Comparison of ENCODE assay signal across 1 cellular context in the genomic region with DNA sequence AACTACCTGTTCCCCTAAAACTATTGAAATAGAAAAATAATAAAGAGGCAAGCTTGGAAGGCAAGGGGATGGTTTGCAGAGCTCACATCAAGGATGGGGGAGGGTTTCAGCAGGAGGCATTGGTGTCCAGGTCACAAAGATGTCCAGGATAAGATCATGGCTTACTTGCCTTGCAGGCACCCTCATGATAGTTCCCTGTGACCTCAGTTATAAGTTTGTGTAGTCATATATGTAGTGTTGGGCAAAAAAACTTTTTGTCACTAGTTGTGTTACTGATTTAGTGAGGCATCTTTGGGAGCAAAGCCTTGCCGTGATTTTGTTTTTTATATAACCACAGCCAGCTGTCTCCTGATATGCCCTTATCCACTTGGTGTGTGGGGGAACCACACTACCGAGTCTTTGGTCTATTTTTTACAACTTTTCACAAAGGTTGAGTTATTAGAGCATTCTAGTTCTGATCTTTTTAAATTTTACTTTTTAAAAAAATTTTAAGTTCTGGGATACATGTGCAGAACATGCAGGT.
TF ChIP-seq lines count a peak whose summit lies in the region.

No MANE protein-coding gene starts in this region.

TF ChIP-seq in IMR-90, 13 proteins besides CTCF, POLR2A, EP300 and RAD21:
- TF ChIP-seq CHD1 (IDR thresholded peaks at IDR 0.05; ENCODE audit: low read depth, low read length) (no peak), NFE2L2 (IDR thresholded peaks at IDR 0.05; ENCODE audit: low read depth, low read length) (no peak), RFX5 (IDR thresholded peaks at IDR 0.05; ENCODE audit: low read depth, low read length) (no peak), FOS (IDR thresholded peaks at IDR 0.05; ENCODE audit: low read depth, low read length) (no peak), CEBPB (IDR thresholded peaks at IDR 0.05; ENCODE audit: low read depth, low read length) (no peak), MXI1 (IDR thresholded peaks at IDR 0.05; ENCODE audit: borderline replicate concordance, low read depth, low read length) (no peak), BHLHE40 (IDR thresholded peaks at IDR 0.05; ENCODE audit: low read depth, low read length) (no peak), SMC3 (IDR thresholded peaks at IDR 0.05; ENCODE audit: low read depth, low read length) (no peak), RCOR1 (IDR thresholded peaks at IDR 0.05; ENCODE audit: insufficient replicate concordance, low read length) (no peak), MAFK (IDR thresholded peaks at IDR 0.05; ENCODE audit: low read depth, low read length) (no peak), MAZ (IDR thresholded peaks at IDR 0.05; ENCODE audit: borderline replicate concordance, low read depth, low read length) (no peak)
- TF ChIP-seq, protein P1, sequence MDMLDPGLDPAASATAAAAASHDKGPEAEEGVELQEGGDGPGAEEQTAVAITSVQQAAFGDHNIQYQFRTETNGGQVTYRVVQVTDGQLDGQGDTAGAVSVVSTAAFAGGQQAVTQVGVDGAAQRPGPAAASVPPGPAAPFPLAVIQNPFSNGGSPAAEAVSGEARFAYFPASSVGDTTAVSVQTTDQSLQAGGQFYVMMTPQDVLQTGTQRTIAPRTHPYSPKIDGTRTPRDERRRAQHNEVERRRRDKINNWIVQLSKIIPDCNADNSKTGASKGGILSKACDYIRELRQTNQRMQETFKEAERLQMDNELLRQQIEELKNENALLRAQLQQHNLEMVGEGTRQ (IDR thresholded peaks at IDR 0.05; ENCODE audit: low read depth, low read length), result no peak
- TF ChIP-seq, protein P2, sequence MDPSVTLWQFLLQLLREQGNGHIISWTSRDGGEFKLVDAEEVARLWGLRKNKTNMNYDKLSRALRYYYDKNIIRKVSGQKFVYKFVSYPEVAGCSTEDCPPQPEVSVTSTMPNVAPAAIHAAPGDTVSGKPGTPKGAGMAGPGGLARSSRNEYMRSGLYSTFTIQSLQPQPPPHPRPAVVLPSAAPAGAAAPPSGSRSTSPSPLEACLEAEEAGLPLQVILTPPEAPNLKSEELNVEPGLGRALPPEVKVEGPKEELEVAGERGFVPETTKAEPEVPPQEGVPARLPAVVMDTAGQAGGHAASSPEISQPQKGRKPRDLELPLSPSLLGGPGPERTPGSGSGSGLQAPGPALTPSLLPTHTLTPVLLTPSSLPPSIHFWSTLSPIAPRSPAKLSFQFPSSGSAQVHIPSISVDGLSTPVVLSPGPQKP (IDR thresholded peaks at IDR 0.05; ENCODE audit: borderline replicate concordance, low read depth, low read length), result no peak
